In genomic region chr4:184440593-184441358, GRCh38 we compare ENCODE assay signal across 16 cellular contexts. TPM values are rescaled to one million over a fixed set of nuclear protein-coding genes. Genes with fewer than 3 reads are reported as not detected.
A peak's percentile ranks its signal among the peaks of the same experiment; 100 is the strongest.
DNase-seq lines count a peak whose midpoint lies in the region; ATAC-seq and TF ChIP-seq lines count a peak whose summit lies in the region.
"Had no signal": no experiment of that assay in that cellular context is flagged by ENCODE, and none has a peak within 500 bp of the region (broad histone marks: within the 10 kb centered on the region; RNA-seq: fewer than 3 reads in every experiment).

No MANE protein-coding gene starts in this region.

- H3K36me3 ChIP-seq in left ventricle myocardium inferior (no peaks in the 10 kb centered on the region), fibroblast of lung (ENCODE audit: control insufficient read depth, insufficient read depth, low read length) (no peaks in the 10 kb centered on the region), neutrophil (peaks cover 6% of the 10 kb centered on the region)
- H3K36me3 ChIP-seq: colonic mucosa had no signal

- H3K4me2 ChIP-seq in fibroblast of lung (ENCODE audit: extremely low read depth, insufficient read depth, low read length), result peak overlapping the region; percentile 81

- ATAC-seq in Right ventricle myocardium superior (ENCODE audit: poor library complexity) (no peak), GM21619 (IDR thresholded peaks at IDR 0.05; ENCODE audit: unreplicated experiment) (no peak)
- ATAC-seq: activated naive CD4-positive, alpha-beta T cell treated with anti-CD3 and anti-CD28 coated beads, Interleukin-2, amount 50 U/mL, for 72 hours; SK-N-SH treated with all-trans-retinoic acid at 6 μM for 48 hours had no signal

- peak overlapping the region; percentile 38 for H3K27ac ChIP-seq in left ventricle myocardium inferior (replicated peaks)
- peak overlapping the region; percentile 65 for H3K27ac ChIP-seq in fibroblast of lung (ENCODE audit: insufficient read depth, low read length)
- H3K27ac ChIP-seq in neutrophil, result peak overlapping the region; percentile 25
- H3K27ac ChIP-seq: colonic mucosa had no signal

- TF ChIP-seq CTCF in left ventricle myocardium inferior (IDR thresholded peaks at IDR 0.05; ENCODE audit: borderline replicate concordance), result no peak
- TF ChIP-seq CTCF in fibroblast of lung (conservative IDR thresholded peaks at IDR 0.05 in 1 of 2, IDR thresholded peaks at IDR 0.05 in 1 of 2; ENCODE audit: low read depth in 1 of 2, low read length in 2 of 2), result no peak
- no peak for TF ChIP-seq CTCF in neutrophil (IDR thresholded peaks at IDR 0.05)

- no peak overlapping the region for H3K9ac ChIP-seq in fibroblast of lung (ENCODE audit: insufficient read depth, low read length)

- H3K9me3 ChIP-seq in left ventricle myocardium inferior (replicated peaks) (no peaks in the 10 kb centered on the region), fibroblast of lung (ENCODE audit: control insufficient read depth, insufficient read depth, low read depth, low read length) (no peaks in the 10 kb centered on the region), neutrophil (no peaks in the 10 kb centered on the region)
- H3K9me3 ChIP-seq: colonic mucosa, mucosa of descending colon had no signal

- peaks cover 93% of the 10 kb centered on the region for H3K4me1 ChIP-seq in left ventricle myocardium inferior
- peaks cover 15% of the 10 kb centered on the region for H3K4me1 ChIP-seq in fibroblast of lung (ENCODE audit: control insufficient read depth, extremely low read depth, insufficient read depth, low read length)
- H3K4me1 ChIP-seq in neutrophil (ENCODE audit: control insufficient read depth in 1 of 2, insufficient read depth in 1 of 2, low read depth in 1 of 2, low read length in 1 of 2), result peaks cover 47 to 57% of the 10 kb centered on the region in 2 experiments
- H3K4me1 ChIP-seq: colonic mucosa had no signal

- H3K4me3 ChIP-seq in left ventricle myocardium inferior (no peak overlapping the region), fibroblast of lung (replicated peaks in 1 of 4; ENCODE audit: control extremely low read depth in 1 of 4, insufficient read depth in 1 of 4, low read depth in 3 of 4, low read length in 4 of 4) (no peak overlapping the region), neutrophil (ENCODE audit: low read depth in 1 of 2, low read length in 1 of 2) (no peak overlapping the region)
- H3K4me3 ChIP-seq: colonic mucosa, mucosa of descending colon had no signal

- no peaks in the 10 kb centered on the region for H4K20me1 ChIP-seq in fibroblast of lung (ENCODE audit: control insufficient read depth, extremely low read depth, insufficient read depth, low read length)

- DNase-seq in left ventricle myocardium inferior (no peak), Right ventricle myocardium superior (no peak), fibroblast of lung (ENCODE audit: low read depth in 2 of 2) (no peak), amygdala (lab: John Stamatoyannopoulos, UW) (no peak), HPDE6-E6E7 (ENCODE audit: extremely low spot score) (no peak)
- no peak for DNase-seq in stimulated activated CD4-positive, alpha-beta T cell treated with anti-CD3 and anti-CD28 coated beads, Interleukin-2, amount 100 ng/mL, for 24 hours
- DNase-seq: colonic mucosa, DMS153, mucosa of descending colon, MV-4-11, NCI-H2171 treated with DMSO at 0.1 percent for 48 hours, OCI-M1 had no signal

- H2AFZ ChIP-seq in fibroblast of lung (ENCODE audit: low read length), result no peak overlapping the region

- no peaks in the 10 kb centered on the region for H3K27me3 ChIP-seq in left ventricle myocardium inferior (ENCODE audit: low read depth)
- H3K27me3 ChIP-seq in fibroblast of lung (ENCODE audit: control insufficient read depth, insufficient read depth, low read length), result no peaks in the 10 kb centered on the region
- H3K27me3 ChIP-seq in neutrophil, result no peaks in the 10 kb centered on the region
- H3K27me3 ChIP-seq: colonic mucosa had no signal

- peaks cover 59% of the 10 kb centered on the region for H3K79me2 ChIP-seq in fibroblast of lung (ENCODE audit: control insufficient read depth, insufficient read depth, low read length)

- intact Hi-C loops in left ventricle myocardium inferior (cut with micrococcal nuclease), result no loop called here
- intact Hi-C loops in Right ventricle myocardium superior (cut with DNase I), result no loop called here

RNA-seq across cellular contexts. Expression of gene IRF2, which starts 33.6 kb away (rescaled TPM):
- 25.9 TPM for total RNA-seq in left ventricle myocardium inferior
- total RNA-seq in Right ventricle myocardium superior, result 27.2 TPM
- total RNA-seq in fibroblast of lung, result 30.9 and 31.8 TPM in 2 replicates
- 32.5 and 42.3 TPM in 2 replicates for polyA plus RNA-seq in fibroblast of lung
- 19.2 and 19.3 TPM in 2 replicates for polyA plus RNA-seq in fibroblast of lung (2012)
- polyA minus RNA-seq in fibroblast of lung (ENCODE audit: low replicate concordance), result 14.9 and 36.3 TPM in 2 replicates
